In genomic region chr10:71362141-71362540, GRCh38 we compare ENCODE assay signal across 19 cellular contexts. TPM values are rescaled to one million over a fixed set of nuclear protein-coding genes. Genes with fewer than 3 reads are reported as not detected.
DNase-seq lines count a peak whose midpoint lies in the region; ATAC-seq and TF ChIP-seq lines count a peak whose summit lies in the region.
"Had no signal": no experiment of that assay in that cellular context is flagged by ENCODE, and none has a peak within 500 bp of the region (broad histone marks: within the 10 kb centered on the region; RNA-seq: fewer than 3 reads in every experiment).

No MANE protein-coding gene starts in this region.

- DNase-seq in Right ventricle myocardium inferior (ENCODE audit: missing footprints) (peak; percentile 43), heart right ventricle (no peak), neural crest cell (ENCODE audit: low read depth, low spot score) (no peak)
- no peak for DNase-seq in activated CD4-positive, alpha-beta T cell treated with anti-CD3 and anti-CD28 coated beads for 1 hour
- DNase-seq: BE2C; C1 segment of cervical spinal cord; CD4-positive, CD25-positive, alpha-beta regulatory T cell; CD8-positive, alpha-beta memory T cell; COR-L47; DMS 273 treated with DMSO at 0.1 percent for 48 hours; DMS53; DND-41; EL; GOT3; H9; IMR-90 had no signal

- intact Hi-C loops in Right ventricle myocardium inferior (cut with DNase I) (no loop called here), heart right ventricle (cut with DNase I) (no loop called here)

- peak overlapping the region; percentile 81 for H3K27ac Mint-ChIP-seq in neural crest cell (ENCODE audit: unreplicated experiment)
- peak overlapping the region; percentile 50 for H3K27ac Mint-ChIP-seq in stimulated activated memory B cell treated with anti-CD40 and anti-IgM and Interleukin-4, amounts not matched to agents 10 μg/mL and 1 μg/mL and 100 μg/mL, for 72 hours
- H3K27ac Mint-ChIP-seq: CD4-positive, CD25-positive, alpha-beta regulatory T cell; CD8-positive, alpha-beta memory T cell had no signal

- H3K4me3 ChIP-seq in heart right ventricle, result no peak overlapping the region
- H3K4me3 ChIP-seq: GM12878 had no signal

- 96 to 97% methylated on average over 16 of the region's 16 CpGs for WGBS in heart right ventricle, 2 donors

- H3K9me3 Mint-ChIP-seq in neural crest cell, result no peaks in the 10 kb centered on the region
- no peaks in the 10 kb centered on the region for H3K9me3 Mint-ChIP-seq in stimulated activated memory B cell treated with anti-CD40 and anti-IgM and Interleukin-4, amounts not matched to agents 10 μg/mL and 1 μg/mL and 100 μg/mL, for 72 hours
- H3K9me3 Mint-ChIP-seq: CD4-positive, CD25-positive, alpha-beta regulatory T cell; CD8-positive, alpha-beta memory T cell; H9 had no signal

- ATAC-seq in Right ventricle myocardium inferior (no peak), heart right ventricle (no peak), HG02870 (IDR thresholded peaks at IDR 0.05; ENCODE audit: unreplicated experiment) (no peak)
- no peak for ATAC-seq in stimulated activated memory B cell treated with anti-CD40 and anti-IgM and Interleukin-4, amounts not matched to agents 10 μg/mL and 1 μg/mL and 100 μg/mL, for 72 hours
- ATAC-seq: GM12878 had no signal

- no peaks in the 10 kb centered on the region for H3K9me3 ChIP-seq in heart right ventricle
- H3K9me3 ChIP-seq: BE2C had no signal

- no peaks in the 10 kb centered on the region for H3K4me1 Mint-ChIP-seq in neural crest cell
- peaks cover 30% of the 10 kb centered on the region for H3K4me1 Mint-ChIP-seq in stimulated activated memory B cell treated with anti-CD40 and anti-IgM and Interleukin-4, amounts not matched to agents 10 μg/mL and 1 μg/mL and 100 μg/mL, for 72 hours
- H3K4me1 Mint-ChIP-seq: CD4-positive, CD25-positive, alpha-beta regulatory T cell had no signal

- H3K36me3 ChIP-seq in heart right ventricle, result peaks cover 0 to 41% (median 0%) of the 10 kb centered on the region in 9 donors
- H3K36me3 ChIP-seq: BE2C had no signal

- no peak overlapping the region for H3K4me3 Mint-ChIP-seq in neural crest cell
- no peak overlapping the region for H3K4me3 Mint-ChIP-seq in stimulated activated memory B cell treated with anti-CD40 and anti-IgM and Interleukin-4, amounts not matched to agents 10 μg/mL and 1 μg/mL and 100 μg/mL, for 72 hours
- H3K4me3 Mint-ChIP-seq: CD4-positive, CD25-positive, alpha-beta regulatory T cell; CD8-positive, alpha-beta memory T cell; H9 had no signal

- TF ChIP-seq CTCF in heart right ventricle (IDR thresholded peaks at IDR 0.05) (no peak), neural crest cell (conservative IDR thresholded peaks at IDR 0.05) (no peak)

- H3K27me3 ChIP-seq in heart right ventricle, result no peaks in the 10 kb centered on the region
- H3K27me3 ChIP-seq: BE2C had no signal

- H3K4me1 ChIP-seq in heart right ventricle, result peaks cover 0 to 52% (median 0%) of the 10 kb centered on the region in 9 donors

- H3K36me3 Mint-ChIP-seq in neural crest cell (ENCODE audit: low read depth), result no peaks in the 10 kb centered on the region
- peaks cover 29% of the 10 kb centered on the region for H3K36me3 Mint-ChIP-seq in stimulated activated memory B cell treated with anti-CD40 and anti-IgM and Interleukin-4, amounts not matched to agents 10 μg/mL and 1 μg/mL and 100 μg/mL, for 72 hours

- no peaks in the 10 kb centered on the region for H3K27me3 Mint-ChIP-seq in neural crest cell (ENCODE audit: low read depth)
- H3K27me3 Mint-ChIP-seq in stimulated activated memory B cell treated with anti-CD40 and anti-IgM and Interleukin-4, amounts not matched to agents 10 μg/mL and 1 μg/mL and 100 μg/mL, for 72 hours, result no peaks in the 10 kb centered on the region
- H3K27me3 Mint-ChIP-seq: CD4-positive, CD25-positive, alpha-beta regulatory T cell; CD8-positive, alpha-beta memory T cell had no signal

- no peak overlapping the region for H3K27ac ChIP-seq in heart right ventricle

RNA-seq across cellular contexts. Expression of gene CDH23, which starts 34.6 kb away (rescaled TPM):
- total RNA-seq in Right ventricle myocardium inferior (4.8 TPM), heart right ventricle (1 to 10 TPM; 1.1 to 7.7 (median 4.6) TPM), neural crest cell (2.0 and 2.6 TPM in 2 replicates)
- polyA plus RNA-seq in heart right ventricle, result 1 to 10 TPM; 1.6 to 7.2 TPM

RNA-seq across cellular contexts. Expression of gene SLC29A3, which starts 43.1 kb away (rescaled TPM):
- total RNA-seq in Right ventricle myocardium inferior (1.8 TPM), heart right ventricle (1 to 10 TPM in 8 of 10 donors, under 1 TPM in 2; 0.89 to 3.5 (median 1.2) TPM), neural crest cell (5.3 and 6.0 TPM in 2 replicates)
- 1 to 10 TPM; 1.2 to 1.6 TPM for polyA plus RNA-seq in heart right ventricle
